Comparison of ENCODE assay signal across 10 cellular contexts in the genomic region with DNA sequence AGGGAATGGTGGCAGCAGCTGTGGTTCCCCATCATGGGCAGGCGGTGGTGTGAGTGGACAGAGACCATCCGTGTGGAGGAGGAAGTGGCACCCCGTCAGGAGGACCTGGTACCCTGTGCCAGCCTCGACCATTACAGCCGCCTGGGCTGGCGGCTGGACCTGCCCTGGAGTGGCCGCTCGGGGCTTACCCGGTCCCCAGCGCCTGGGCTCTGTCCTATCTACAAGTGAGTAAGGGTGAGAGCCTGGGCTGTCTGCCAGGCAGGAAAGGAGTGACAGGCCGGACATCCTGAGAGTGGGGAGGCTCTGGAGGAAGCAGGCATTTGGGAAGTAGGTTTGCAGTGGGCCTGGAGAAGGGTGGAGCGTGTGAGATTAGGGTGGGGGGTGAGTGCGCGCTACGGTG. TPM values are rescaled to one million over a fixed set of nuclear protein-coding genes. Genes with fewer than 3 reads are reported as not detected.
DNase-seq lines count a peak whose midpoint lies in the region; ATAC-seq and TF ChIP-seq lines count a peak whose summit lies in the region.
"Had no signal": no experiment of that assay in that cellular context is flagged by ENCODE, and none has a peak within 500 bp of the region (broad histone marks: within the 10 kb centered on the region; RNA-seq: fewer than 3 reads in every experiment).

No MANE protein-coding gene starts in this region.

- peak; percentile 69 for DNase-seq in A172 (ENCODE audit: low spot score)
- DNase-seq in KBM-7: peak; percentile 80
- DNase-seq in coronary artery (ENCODE audit: low spot score): no peak
- DNase-seq in left lung: peak; percentile 82 to 89
- no peak for DNase-seq in SHP77 (lab: John Stamatoyannopoulos, UW)
- no peak for DNase-seq in MM.1S
- DNase-seq in activated T-cell treated with anti-CD3 and anti-CD28 coated beads, Interleukin-2, amount 50 U/mL, for 1 hour: no peak

- ATAC-seq in left lung (peak; percentile 6), HG02623 (IDR thresholded peaks at IDR 0.05; ENCODE audit: unreplicated experiment) (no peak)
- ATAC-seq: stimulated activated memory B cell treated with anti-CD40 and anti-IgM and Interleukin-4, amounts not matched to agents 10 μg/mL and 1 μg/mL and 100 μg/mL, for 72 hours had no signal

- H3K27me3 ChIP-seq in left lung (no peaks in the 10 kb centered on the region), MM.1S (replicated peaks; ENCODE audit: insufficient read depth, low read length) (peaks cover 73% of the 10 kb centered on the region)

- no peak overlapping the region for H3K9ac ChIP-seq in MM.1S (ENCODE audit: low read length)

- H3K27ac ChIP-seq in coronary artery (peak overlapping the region in 1 of 2 donors; percentile 37), left lung (peak overlapping the region; percentile 56 to 72), MM.1S (ENCODE audit: low read length) (no peak overlapping the region)
- H3K27ac ChIP-seq: SK-N-MC had no signal

- in situ Hi-C loops in KBM-7 (cut with MboI; ENCODE audit: low pct_unique_long_range_greater_than_20kb, low sequenced_read_pairs): no loop called here

- TF ChIP-seq CTCF in coronary artery (IDR thresholded peaks at IDR 0.05) (no peak), left lung (IDR thresholded peaks at IDR 0.05) (no peak), MM.1S (IDR thresholded peaks at IDR 0.05; ENCODE audit: low read length) (no peak)

- peaks cover 0 to 35% of the 10 kb centered on the region in 2 donors for H3K4me1 ChIP-seq in left lung
- no peaks in the 10 kb centered on the region for H3K4me1 ChIP-seq in MM.1S (ENCODE audit: low read length)

- H3K9me2 ChIP-seq in MM.1S (replicated peaks; ENCODE audit: insufficient read depth, low read length): no peaks in the 10 kb centered on the region

- no peak overlapping the region for H2AFZ ChIP-seq in MM.1S (ENCODE audit: low read length)

- no peaks in the 10 kb centered on the region for H3F3A ChIP-seq in MM.1S (ENCODE audit: insufficient read depth, low read length)

- H3K36me3 ChIP-seq in left lung (no peaks in the 10 kb centered on the region), MM.1S (replicated peaks; ENCODE audit: insufficient read depth, low read length) (no peaks in the 10 kb centered on the region)

- H3K4me3 ChIP-seq in coronary artery (peak overlapping the region; percentile 54), left lung (peak overlapping the region in 1 of 2 donors; percentile 27), MM.1S (ENCODE audit: low read length) (no peak overlapping the region)
- H3K4me3 ChIP-seq: SK-N-MC had no signal

- no peak overlapping the region for H3K4me2 ChIP-seq in MM.1S (ENCODE audit: low read depth, low read length)

- H3K9me3 ChIP-seq in left lung (no peaks in the 10 kb centered on the region), MM.1S (replicated peaks; ENCODE audit: insufficient read depth, low read length) (no peaks in the 10 kb centered on the region)

- H3K79me2 ChIP-seq in MM.1S (ENCODE audit: low read length): no peaks in the 10 kb centered on the region

- intact Hi-C loops in left lung (cut with DNase I): no loop called here

- peaks cover 5% of the 10 kb centered on the region for H4K20me1 ChIP-seq in MM.1S (ENCODE audit: insufficient read depth, low read length)

RNA-seq across cellular contexts. Expression of a gene that starts 2.9 kb away (rescaled TPM):
- not detected in 2 replicates for total RNA-seq in A172 (2014; rRNA removed; shearing (Covaris generic))
- 10 to 100 TPM; 20.8 to 36.9 TPM for total RNA-seq in left lung

Comparison
In these comparisons a context has a peak if more than half of its experiments do, and no peak if none do; other contexts are left out.
1. DNase-seq: peak in A172 (single experiment), KBM-7 (single experiment) and left lung (2 of 2); none in coronary artery (single experiment), SHP77 (0 of 2), MM.1S (single experiment) and activated T-cell treated with anti-CD3 and anti-CD28 coated beads, Interleukin-2, amount 50 U/mL, for 1 hour (single experiment).
2. RNA of a gene that starts 2.9 kb away (total RNA-seq): 20.8 to 36.9 TPM in left lung; not detected in A172; every median in the first group is over 10 times any median in the second.